1 cellular context compared by ENCODE assay signal in the genomic region with DNA sequence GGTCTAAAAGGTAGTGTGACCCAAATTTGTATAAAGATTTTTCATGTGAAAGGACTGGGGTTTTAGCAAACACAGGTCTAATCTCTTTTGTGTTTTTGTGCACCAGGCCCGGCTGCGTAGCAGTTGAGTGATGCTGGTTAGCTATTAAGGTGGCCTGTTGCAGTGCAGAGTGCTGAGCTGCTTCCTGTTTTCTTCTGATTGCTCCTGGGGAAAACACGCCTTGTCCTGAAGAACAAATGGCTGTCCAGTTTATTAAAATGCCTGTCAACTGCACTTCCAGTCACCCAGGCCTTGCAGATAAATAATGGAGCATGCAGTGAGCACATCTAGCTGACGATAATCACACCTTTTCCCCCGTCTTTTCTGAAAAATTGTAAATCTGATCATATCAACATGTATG.
A peak's percentile ranks its signal among the peaks of the same experiment; 100 is the strongest.
TF ChIP-seq lines count a peak whose summit lies in the region.

No MANE protein-coding gene starts in this region.

TF ChIP-seq in HepG2, 621 proteins besides CTCF, POLR2A, EP300 and RAD21 (continued from another document and continues in another):
- TF ChIP-seq, protein P1, sequence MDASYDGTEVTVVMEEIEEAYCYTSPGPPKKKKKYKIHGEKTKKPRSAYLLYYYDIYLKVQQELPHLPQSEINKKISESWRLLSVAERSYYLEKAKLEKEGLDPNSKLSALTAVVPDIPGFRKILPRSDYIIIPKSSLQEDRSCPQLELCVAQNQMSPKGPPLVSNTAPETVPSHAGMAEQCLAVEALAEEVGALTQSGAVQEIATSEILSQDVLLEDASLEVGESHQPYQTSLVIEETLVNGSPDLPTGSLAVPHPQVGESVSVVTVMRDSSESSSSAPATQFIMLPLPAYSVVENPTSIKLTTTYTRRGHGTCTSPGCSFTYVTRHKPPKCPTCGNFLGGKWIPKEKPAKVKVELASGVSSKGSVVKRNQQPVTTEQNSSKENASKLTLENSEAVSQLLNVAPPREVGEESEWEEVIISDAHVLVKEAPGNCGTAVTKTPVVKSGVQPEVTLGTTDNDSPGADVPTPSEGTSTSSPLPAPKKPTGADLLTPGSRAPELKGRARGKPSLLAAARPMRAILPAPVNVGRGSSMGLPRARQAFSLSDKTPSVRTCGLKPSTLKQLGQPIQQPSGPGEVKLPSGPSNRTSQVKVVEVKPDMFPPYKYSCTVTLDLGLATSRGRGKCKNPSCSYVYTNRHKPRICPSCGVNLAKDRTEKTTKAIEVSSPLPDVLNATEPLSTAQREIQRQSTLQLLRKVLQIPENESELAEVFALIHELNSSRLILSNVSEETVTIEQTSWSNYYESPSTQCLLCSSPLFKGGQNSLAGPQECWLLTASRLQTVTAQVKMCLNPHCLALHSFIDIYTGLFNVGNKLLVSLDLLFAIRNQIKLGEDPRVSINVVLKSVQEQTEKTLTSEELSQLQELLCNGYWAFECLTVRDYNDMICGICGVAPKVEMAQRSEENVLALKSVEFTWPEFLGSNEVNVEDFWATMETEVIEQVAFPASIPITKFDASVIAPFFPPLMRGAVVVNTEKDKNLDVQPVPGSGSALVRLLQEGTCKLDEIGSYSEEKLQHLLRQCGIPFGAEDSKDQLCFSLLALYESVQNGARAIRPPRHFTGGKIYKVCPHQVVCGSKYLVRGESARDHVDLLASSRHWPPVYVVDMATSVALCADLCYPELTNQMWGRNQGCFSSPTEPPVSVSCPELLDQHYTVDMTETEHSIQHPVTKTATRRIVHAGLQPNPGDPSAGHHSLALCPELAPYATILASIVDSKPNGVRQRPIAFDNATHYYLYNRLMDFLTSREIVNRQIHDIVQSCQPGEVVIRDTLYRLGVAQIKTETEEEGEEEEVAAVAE (CRISPR knock-in tag; IDR thresholded peaks at IDR 0.05; ENCODE audit: borderline replicate concordance) = peak; percentile 100
- no peak for TF ChIP-seq PHF5A (CRISPR knock-in tag; IDR thresholded peaks at IDR 0.05; ENCODE audit: low read depth, unreplicated experiment)
- peak; percentile 96 for TF ChIP-seq TGIF2 (CRISPR knock-in tag; IDR thresholded peaks at IDR 0.05)
- TF ChIP-seq THAP11 (CRISPR knock-in tag; IDR thresholded peaks at IDR 0.05) = peak; percentile 81
- TF ChIP-seq, protein P2, sequence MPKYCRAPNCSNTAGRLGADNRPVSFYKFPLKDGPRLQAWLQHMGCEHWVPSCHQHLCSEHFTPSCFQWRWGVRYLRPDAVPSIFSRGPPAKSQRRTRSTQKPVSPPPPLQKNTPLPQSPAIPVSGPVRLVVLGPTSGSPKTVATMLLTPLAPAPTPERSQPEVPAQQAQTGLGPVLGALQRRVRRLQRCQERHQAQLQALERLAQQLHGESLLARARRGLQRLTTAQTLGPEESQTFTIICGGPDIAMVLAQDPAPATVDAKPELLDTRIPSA (CRISPR knock-in tag; IDR thresholded peaks at IDR 0.05; ENCODE audit: borderline replicate concordance) = no peak
- no peak for TF ChIP-seq ADNP (CRISPR knock-in tag; IDR thresholded peaks at IDR 0.05)
- peak; percentile 91 for TF ChIP-seq SIN3A (IDR thresholded peaks at IDR 0.05; ENCODE audit: borderline replicate concordance, low read depth, low read length)
- TF ChIP-seq CREM (IDR thresholded peaks at IDR 0.05) = peak; percentile 59
- TF ChIP-seq CREM (CRISPR knock-in tag; IDR thresholded peaks at IDR 0.05) = no peak
- TF ChIP-seq ZNF264 (CRISPR knock-in tag; IDR thresholded peaks at IDR 0.05) = peak; percentile 81
- TF ChIP-seq NFYC (CRISPR knock-in tag; IDR thresholded peaks at IDR 0.05) = peak; percentile 88
- TF ChIP-seq, protein P3, sequence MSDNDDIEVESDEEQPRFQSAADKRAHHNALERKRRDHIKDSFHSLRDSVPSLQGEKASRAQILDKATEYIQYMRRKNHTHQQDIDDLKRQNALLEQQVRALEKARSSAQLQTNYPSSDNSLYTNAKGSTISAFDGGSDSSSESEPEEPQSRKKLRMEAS (IDR thresholded peaks at IDR 0.05) = peak; percentile 75
- TF ChIP-seq, protein P4, sequence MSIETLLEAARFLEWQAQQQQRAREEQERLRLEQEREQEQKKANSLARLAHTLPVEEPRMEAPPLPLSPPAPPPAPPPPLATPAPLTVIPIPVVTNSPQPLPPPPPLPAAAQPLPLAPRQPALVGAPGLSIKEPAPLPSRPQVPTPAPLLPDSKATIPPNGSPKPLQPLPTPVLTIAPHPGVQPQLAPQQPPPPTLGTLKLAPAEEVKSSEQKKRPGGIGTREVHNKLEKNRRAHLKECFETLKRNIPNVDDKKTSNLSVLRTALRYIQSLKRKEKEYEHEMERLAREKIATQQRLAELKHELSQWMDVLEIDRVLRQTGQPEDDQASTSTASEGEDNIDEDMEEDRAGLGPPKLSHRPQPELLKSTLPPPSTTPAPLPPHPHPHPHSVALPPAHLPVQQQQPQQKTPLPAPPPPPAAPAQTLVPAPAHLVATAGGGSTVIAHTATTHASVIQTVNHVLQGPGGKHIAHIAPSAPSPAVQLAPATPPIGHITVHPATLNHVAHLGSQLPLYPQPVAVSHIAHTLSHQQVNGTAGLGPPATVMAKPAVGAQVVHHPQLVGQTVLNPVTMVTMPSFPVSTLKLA (IDR thresholded peaks at IDR 0.05) = peak; percentile 62
- TF ChIP-seq ZSCAN20 (CRISPR knock-in tag; IDR thresholded peaks at IDR 0.05; ENCODE audit: borderline replicate concordance) = 0 out of 2 replicates have a peak, but pooled peaks have one; percentile 34
- 0 out of 4 replicates have a peak, but pooled peaks of 1 of the 2 experiments have one; percentile 9 for TF ChIP-seq MAFK (conservative IDR thresholded peaks at IDR 0.05 in 1 of 2, IDR thresholded peaks at IDR 0.05 in 1 of 2; ENCODE audit: low read length in 2 of 2)
- peak; percentile 83; the same call in 1 of the 3 replicates for TF ChIP-seq MXI1 (IDR thresholded peaks at IDR 0.05; ENCODE audit: borderline replicate concordance, low read depth, low read length)
- peak; percentile 33 for TF ChIP-seq ASH2L (IDR thresholded peaks at IDR 0.05; ENCODE audit: insufficient read length, low read depth, low read length)
- no peak for TF ChIP-seq LCORL (IDR thresholded peaks at IDR 0.05)
- 0 out of 2 replicates have a peak, but pooled peaks have one; percentile 33 for TF ChIP-seq LCORL (CRISPR knock-in tag; IDR thresholded peaks at IDR 0.05)
- peak; percentile 41; the same call in 1 of the 2 replicates for TF ChIP-seq RBFOX2 (IDR thresholded peaks at IDR 0.05; ENCODE audit: low read depth, low read length)
- TF ChIP-seq, protein P5, sequence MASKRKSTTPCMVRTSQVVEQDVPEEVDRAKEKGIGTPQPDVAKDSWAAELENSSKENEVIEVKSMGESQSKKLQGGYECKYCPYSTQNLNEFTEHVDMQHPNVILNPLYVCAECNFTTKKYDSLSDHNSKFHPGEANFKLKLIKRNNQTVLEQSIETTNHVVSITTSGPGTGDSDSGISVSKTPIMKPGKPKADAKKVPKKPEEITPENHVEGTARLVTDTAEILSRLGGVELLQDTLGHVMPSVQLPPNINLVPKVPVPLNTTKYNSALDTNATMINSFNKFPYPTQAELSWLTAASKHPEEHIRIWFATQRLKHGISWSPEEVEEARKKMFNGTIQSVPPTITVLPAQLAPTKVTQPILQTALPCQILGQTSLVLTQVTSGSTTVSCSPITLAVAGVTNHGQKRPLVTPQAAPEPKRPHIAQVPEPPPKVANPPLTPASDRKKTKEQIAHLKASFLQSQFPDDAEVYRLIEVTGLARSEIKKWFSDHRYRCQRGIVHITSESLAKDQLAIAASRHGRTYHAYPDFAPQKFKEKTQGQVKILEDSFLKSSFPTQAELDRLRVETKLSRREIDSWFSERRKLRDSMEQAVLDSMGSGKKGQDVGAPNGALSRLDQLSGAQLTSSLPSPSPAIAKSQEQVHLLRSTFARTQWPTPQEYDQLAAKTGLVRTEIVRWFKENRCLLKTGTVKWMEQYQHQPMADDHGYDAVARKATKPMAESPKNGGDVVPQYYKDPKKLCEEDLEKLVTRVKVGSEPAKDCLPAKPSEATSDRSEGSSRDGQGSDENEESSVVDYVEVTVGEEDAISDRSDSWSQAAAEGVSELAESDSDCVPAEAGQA (IDR thresholded peaks at IDR 0.05; ENCODE audit: low read depth) = 0 out of 2 replicates have a peak, but pooled peaks have one; percentile 38
- TF ChIP-seq, protein P5 (CRISPR knock-in tag; IDR thresholded peaks at IDR 0.05; ENCODE audit: borderline replicate concordance) = no peak
- peak; percentile 35; the same call in 1 of the 2 replicates for TF ChIP-seq CEBPG (CRISPR knock-in tag; IDR thresholded peaks at IDR 0.05)
- no peak for TF ChIP-seq AHR (CRISPR knock-in tag; IDR thresholded peaks at IDR 0.05)
- peak; percentile 58; the same call in 1 of the 2 replicates for TF ChIP-seq PHF21A (CRISPR knock-in tag; IDR thresholded peaks at IDR 0.05)
- peak; percentile 12; the same call in 1 of the 2 replicates for TF ChIP-seq KDM5A (IDR thresholded peaks at IDR 0.05; ENCODE audit: borderline replicate concordance, low read length)
- no peak for TF ChIP-seq CCAR2 (optimal IDR thresholded peaks at IDR 0.05; ENCODE audit: low read depth, low read length)
- peak; percentile 47; the same call in 1 of the 2 replicates for TF ChIP-seq MIER3 (CRISPR knock-in tag; IDR thresholded peaks at IDR 0.05; ENCODE audit: borderline replicate concordance)
- peak; percentile 48 for TF ChIP-seq ZNF777 (CRISPR knock-in tag; IDR thresholded peaks at IDR 0.05)
- TF ChIP-seq ZNF121 (CRISPR knock-in tag; IDR thresholded peaks at IDR 0.05) = peak; percentile 49; the same call in 1 of the 2 replicates
- peak; percentile 70; the same call in 1 of the 2 replicates for TF ChIP-seq ERF (CRISPR knock-in tag; IDR thresholded peaks at IDR 0.05)
- TF ChIP-seq, protein P6, sequence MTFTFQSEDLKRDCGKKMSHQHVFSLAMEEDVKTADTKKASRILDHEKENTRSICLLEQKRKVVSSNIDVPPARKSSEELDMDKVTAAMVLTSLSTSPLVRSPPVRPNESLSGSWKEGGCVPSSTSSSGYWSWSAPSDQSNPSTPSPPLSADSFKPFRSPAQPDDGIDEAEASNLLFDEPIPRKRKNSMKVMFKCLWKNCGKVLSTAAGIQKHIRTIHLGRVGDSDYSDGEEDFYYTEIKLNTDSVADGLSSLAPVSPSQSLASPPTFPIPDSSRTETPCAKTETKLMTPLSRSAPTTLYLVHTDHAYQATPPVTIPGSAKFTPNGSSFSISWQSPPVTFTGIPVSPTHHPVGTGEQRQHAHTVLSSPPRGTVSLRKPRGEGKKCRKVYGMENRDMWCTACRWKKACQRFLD (CRISPR knock-in tag; IDR thresholded peaks at IDR 0.05; ENCODE audit: borderline replicate concordance) = 0 out of 2 replicates have a peak, but pooled peaks have one; percentile 68
- peak; percentile 29; the same call in 1 of the 2 replicates for TF ChIP-seq MYC (CRISPR knock-in tag; IDR thresholded peaks at IDR 0.05; ENCODE audit: borderline replicate concordance)
